ENCODE assay signal across 5 cellular contexts in the genomic region with DNA sequence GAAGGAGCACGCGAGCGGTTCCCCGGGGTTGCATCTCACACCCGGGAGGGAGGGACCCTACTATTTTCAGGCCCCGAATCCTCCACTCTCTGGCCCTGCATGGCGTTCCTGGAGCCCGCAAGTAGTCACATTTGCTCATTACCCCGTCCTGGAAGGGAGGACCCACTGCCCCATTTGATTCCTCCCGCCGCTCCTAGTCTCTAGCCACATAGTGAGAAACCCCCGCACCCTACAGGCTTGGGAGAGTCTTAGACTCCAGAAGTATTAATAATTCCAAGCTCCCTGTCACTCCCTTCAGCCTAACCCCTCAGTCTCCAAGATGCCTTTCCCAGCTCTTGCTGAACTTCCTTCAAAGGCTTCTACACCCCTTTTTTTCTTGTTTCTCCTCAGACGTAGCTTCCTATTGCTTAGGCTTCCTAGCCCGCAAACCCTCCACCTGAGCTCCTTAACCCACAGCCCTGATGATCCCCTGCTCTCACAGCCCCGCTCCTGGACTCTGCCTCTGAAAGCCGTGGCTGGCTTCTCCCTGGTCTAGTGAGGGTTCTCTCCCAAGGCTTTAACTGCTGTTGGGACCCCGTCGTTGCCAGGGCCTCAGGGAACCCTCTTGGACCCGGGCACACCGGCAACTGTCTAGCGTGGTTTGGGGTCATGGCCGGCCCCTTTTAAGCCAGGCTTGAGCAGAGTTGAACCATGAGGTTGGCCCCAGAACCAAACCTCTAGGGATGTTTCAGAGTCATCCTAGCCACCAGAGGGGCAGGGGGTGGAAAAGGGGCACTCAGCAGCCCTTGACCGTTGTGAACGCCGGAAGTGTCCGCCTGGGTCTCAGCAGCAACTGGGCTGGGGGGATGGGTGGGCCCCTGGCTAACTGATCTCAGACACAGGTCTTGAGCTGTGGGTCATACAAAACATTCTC. TPM values are rescaled to one million over a fixed set of nuclear protein-coding genes. Genes with fewer than 3 reads are reported as not detected.
A peak's percentile ranks its signal among the peaks of the same experiment; 100 is the strongest.
DNase-seq lines count a peak whose midpoint lies in the region; ATAC-seq, FAIRE-seq and TF ChIP-seq lines count a peak whose summit lies in the region.

No MANE protein-coding gene starts in this region.

- H3F3A ChIP-seq in GM23338 (replicated peaks; ENCODE audit: low read depth), result peaks cover 13% of the 10 kb centered on the region

- H3K27me3 ChIP-seq in GM23338 (ENCODE audit: insufficient read depth) (no peaks in the 10 kb centered on the region), HepG2 (ENCODE audit: control insufficient read depth in 1 of 2, insufficient read depth in 2 of 2, low read length in 2 of 2) (peaks cover 0 to 5% of the 10 kb centered on the region in 2 experiments; a peak in 1 of 5 replicates)

- ATAC-seq in GM23338, result no peak; the same call in 2 of the 3 replicates
- ATAC-seq in HepG2, result peak; percentile 9
- ATAC-seq in HG03139 (IDR thresholded peaks at IDR 0.05; ENCODE audit: unreplicated experiment), result no peak
- no peak for ATAC-seq in GM21786 (IDR thresholded peaks at IDR 0.05; ENCODE audit: unreplicated experiment)

- H3K9me3 ChIP-seq in HepG2 (ENCODE audit: low read length), result no peaks in the 10 kb centered on the region

- H3K9ac ChIP-seq in HepG2 (ENCODE audit: insufficient read depth, low read depth, low read length), result peak overlapping the region; percentile 80

- TF ChIP-seq CTCF in GM23338 (conservative IDR thresholded peaks at IDR 0.05; ENCODE audit: low read depth in 2 of 2) (no peak), HepG2 (CRISPR knock-in tag; IDR thresholded peaks at IDR 0.05) (0 out of 2 replicates have a peak, but pooled peaks have one; percentile 16)

- CTCF ChIA-PET in activated CD4-positive, alpha-beta memory T cell treated with anti-CD3 and anti-CD28 coated beads for 36 hours (lab: Charles Lee), result interaction anchor here (0.6 to 8.4 kb wide), 11 partner anchors 14 to 112 kb away, joined by 3 to 152 read pairs (median 7); a partner anchor contains a TSS
- CTCF ChIA-PET in HepG2 (lab: Yijun Ruan, JAX; ENCODE audit: low intra/inter-chr PET ratio, low total read pairs), result interaction anchor here (0.8 kb wide), 1 partner anchor 24 kb away, joined by 3 read pairs; no protein-coding TSS in a partner anchor

- H3K36me3 Mint-ChIP-seq in GM23338 (ENCODE audit: low read depth), result peaks cover 4% of the 10 kb centered on the region; the same call in 1 of the 3 replicates
- no peaks in the 10 kb centered on the region for H3K36me3 Mint-ChIP-seq in activated CD4-positive, alpha-beta memory T cell treated with anti-CD3 and anti-CD28 coated beads for 36 hours

- DNase-seq in GM23338 (ENCODE audit: low spot score), result no peak
- DNase-seq in activated CD4-positive, alpha-beta memory T cell treated with anti-CD3 and anti-CD28 coated beads for 36 hours, result peak; percentile 25
- DNase-seq in HepG2 (ENCODE audit: low spot score), result no peak

- 2% methylated on average over 9 of the region's 26 CpGs for WGBS in HepG2 (ENCODE audit: low lambda C conversion rate)

- H3K79me2 ChIP-seq in GM23338 (replicated peaks; ENCODE audit: insufficient read depth) (peaks cover 25% of the 10 kb centered on the region), HepG2 (ENCODE audit: insufficient read depth, low read length) (peaks cover 20% of the 10 kb centered on the region)

- H3K9me3 Mint-ChIP-seq in GM23338, result no peaks in the 10 kb centered on the region; the same call in 2 of the 3 replicates
- H3K9me3 Mint-ChIP-seq in activated CD4-positive, alpha-beta memory T cell treated with anti-CD3 and anti-CD28 coated beads for 36 hours, result no peaks in the 10 kb centered on the region

- peak overlapping the region; percentile 72 for H3K27ac ChIP-seq in GM23338 (ENCODE audit: low read depth)
- H3K27ac ChIP-seq in HepG2 (ENCODE audit: extremely low read length, insufficient read depth, low read length), result peak overlapping the region; percentile 97

- peak in 1 of 2 experiments; percentile 39; a peak in 1 of 4 replicates for TF ChIP-seq POLR2A in HepG2 (IDR thresholded peaks at IDR 0.05; ENCODE audit: insufficient read depth in 1 of 2, low read depth in 2 of 2, low read length in 2 of 2)

- H3K9me2 ChIP-seq in GM23338 (ENCODE audit: insufficient read depth), result no peaks in the 10 kb centered on the region

- H3K36me3 ChIP-seq in GM23338 (ENCODE audit: insufficient read depth) (no peaks in the 10 kb centered on the region), HepG2 (replicated peaks in 1 of 2; ENCODE audit: control insufficient read depth in 1 of 2, insufficient read depth in 2 of 2, low read length in 2 of 2) (peaks cover 2 to 8% of the 10 kb centered on the region in 2 experiments; a peak in 2 of 5 replicates)

- peak overlapping the region; percentile 86 for H3K4me3 Mint-ChIP-seq in GM23338
- H3K4me3 Mint-ChIP-seq in activated CD4-positive, alpha-beta memory T cell treated with anti-CD3 and anti-CD28 coated beads for 36 hours, result peak overlapping the region; percentile 87

- TF ChIP-seq RAD21 in HepG2 (CRISPR knock-in tag; IDR thresholded peaks at IDR 0.05), result no peak

- BruUV-seq in HepG2 (replicated peaks; lab: Mats Ljungman, UMichigan), result TSS peak; percentile 52

- H3K4me3 ChIP-seq in GM23338, result peak overlapping the region; percentile 94
- peak overlapping the region; percentile 78 to 92 (median 82) for H3K4me3 ChIP-seq in HepG2 (replicated peaks in 1 of 3; ENCODE audit: insufficient read depth in 1 of 3, low read depth in 2 of 3, low read length in 3 of 3)

- peaks cover 17% of the 10 kb centered on the region for H3K27me3 Mint-ChIP-seq in GM23338 (ENCODE audit: insufficient read depth, low read depth, poor library complexity)
- H3K27me3 Mint-ChIP-seq in activated CD4-positive, alpha-beta memory T cell treated with anti-CD3 and anti-CD28 coated beads for 36 hours, result no peaks in the 10 kb centered on the region

- intact Hi-C loops in activated CD4-positive, alpha-beta memory T cell treated with anti-CD3 and anti-CD28 coated beads for 36 hours (cut with micrococcal nuclease), result loop anchor here (2.0 to 5.0 kb wide), 3 partner anchors 137 to 233 kb away; a partner anchor contains a TSS
- intact Hi-C loops in HepG2 (cut with micrococcal nuclease; ENCODE audit: unreplicated experiment), result loop anchor here (2.0 kb wide), 1 partner anchor 29 kb away; a partner anchor contains a TSS

- peak overlapping the region; percentile 64 for H3K27ac Mint-ChIP-seq in GM23338
- peak overlapping the region; percentile 82 for H3K27ac Mint-ChIP-seq in activated CD4-positive, alpha-beta memory T cell treated with anti-CD3 and anti-CD28 coated beads for 36 hours

- H3K4me1 Mint-ChIP-seq in GM23338, result peaks cover 11% of the 10 kb centered on the region
- peaks cover 49% of the 10 kb centered on the region for H3K4me1 Mint-ChIP-seq in activated CD4-positive, alpha-beta memory T cell treated with anti-CD3 and anti-CD28 coated beads for 36 hours (ENCODE audit: low read depth)

- in situ Hi-C loops in HepG2 (cut with HindIII; ENCODE audit: extremely low pct_ligation_motif_present, low pct_unique_long_range_greater_than_20kb), result loop anchor here (10.0 kb wide), 1 partner anchor 65 kb away; no protein-coding TSS in a partner anchor

- TF ChIP-seq EP300 in HepG2 (IDR thresholded peaks at IDR 0.05; ENCODE audit: low read depth in 2 of 2, low read length in 2 of 2), result no peak
- no peak for TF ChIP-seq EP300 in HepG2 (CRISPR knock-in tag; IDR thresholded peaks at IDR 0.05; ENCODE audit: borderline replicate concordance)

- FAIRE-seq in HepG2 (lab: Jason Lieb, UNC), result peak; percentile 21

- H2AFZ ChIP-seq in GM23338 (peak overlapping the region; percentile 69; the same call in 1 of the 2 replicates), HepG2 (ENCODE audit: low read length) (no peak overlapping the region)

- no peaks in the 10 kb centered on the region; the same call in 1 of the 2 replicates for H4K20me1 ChIP-seq in GM23338 (replicated peaks; ENCODE audit: insufficient read depth)
- no peaks in the 10 kb centered on the region for H4K20me1 ChIP-seq in HepG2 (ENCODE audit: insufficient read depth, low read length)

- peaks cover 12% of the 10 kb centered on the region for H3K4me1 ChIP-seq in GM23338 (ENCODE audit: insufficient read depth)
- H3K4me1 ChIP-seq in HepG2 (ENCODE audit: insufficient read depth, low read length), result peaks cover 40% of the 10 kb centered on the region

- POLR2A ChIA-PET in activated CD4-positive, alpha-beta memory T cell treated with anti-CD3 and anti-CD28 coated beads for 36 hours (lab: Charles Lee), result interaction anchor here (1.1 to 2.9 kb wide), 8 partner anchors 18 to 367 kb away, joined by 3 to 27 read pairs (median 6); a partner anchor contains a TSS
- POLR2A ChIA-PET in HepG2 (lab: Yijun Ruan, JAX), result interaction anchor here (0.9 to 6.0 kb wide), 28 partner anchors 8 to 235 kb away, joined by 3 to 75 read pairs (median 8); a partner anchor contains a TSS

- H3K4me2 ChIP-seq in GM23338 (peak overlapping the region; percentile 83), HepG2 (ENCODE audit: low read depth, low read length) (peak overlapping the region; percentile 90)

RNA-seq across cellular contexts. Expression of a gene that starts 0.9 kb away (rescaled TPM):
- total RNA-seq in GM23338 (2014; rRNA removed; shearing (Covaris generic)), result 53.7 and 57.1 TPM in 2 replicates
- 33.1 and 36.9 TPM in 2 replicates for polyA plus RNA-seq in GM23338 (2016; fragmentation: Nextera tagmentation; extraction: Ambion mirVana)
- 10 to 100 TPM; 59.0 to 61.1 TPM for total RNA-seq in activated CD4-positive, alpha-beta memory T cell treated with anti-CD3 and anti-CD28 coated beads for 36 hours
- 16.0 and 29.1 TPM in 2 replicates for total RNA-seq in HepG2 (2016; rRNA removed; fragmentation: Illumina TruSeq; extraction: Trizol)
- total RNA-seq in HepG2 (2016; cell fraction: cytosol; rRNA removed; fragmentation: Illumina TruSeq; extraction: Trizol; ENCODE audit: low read depth), result 16.1 and 18.1 TPM in 2 replicates
- 13.7 and 32.9 TPM in 2 replicates for total RNA-seq in HepG2 (2016; cell fraction: insoluble cytoplasmic fraction; rRNA removed; fragmentation: Illumina TruSeq; extraction: Trizol)
- total RNA-seq in HepG2 (2016; cell fraction: membrane; rRNA removed; fragmentation: Illumina TruSeq; extraction: Trizol), result 22.2 and 24.3 TPM in 2 replicates
- total RNA-seq in HepG2 (2016; cell fraction: nucleus; rRNA removed; fragmentation: Illumina TruSeq; extraction: Trizol), result 34.3 and 44.4 TPM in 2 replicates
- 87.2 and 103 TPM in 2 replicates for polyA plus RNA-seq in HepG2 (2011; rRNA removed)
- polyA plus RNA-seq in HepG2 (2011; cell fraction: cytosol; rRNA removed), result 22.6 and 34.6 TPM in 2 replicates
- polyA plus RNA-seq in HepG2 (2011; cell fraction: nucleus; rRNA removed), result 436 and 489 TPM in 2 replicates
- polyA plus RNA-seq in HepG2 (2012), result 51.1 and 57.0 TPM in 2 replicates
- 4.7 and 5.0 TPM in 2 replicates for polyA plus RNA-seq in HepG2 (2016; cell fraction: cytosol; fragmentation: Illumina TruSeq; extraction: Trizol; ENCODE audit: low read depth)
- 13.0 and 17.9 TPM in 2 replicates for polyA plus RNA-seq in HepG2 (2016; cell fraction: insoluble cytoplasmic fraction; fragmentation: Illumina TruSeq; extraction: Trizol; ENCODE audit: low read depth)
- 11.4 and 12.2 TPM in 2 replicates for polyA plus RNA-seq in HepG2 (2016; cell fraction: membrane; fragmentation: Illumina TruSeq; extraction: Trizol; ENCODE audit: low read depth)
- 138 and 147 TPM in 2 replicates for polyA plus RNA-seq in HepG2 (2016; cell fraction: nucleus; fragmentation: Illumina TruSeq; extraction: Trizol; ENCODE audit: insufficient read depth, low read depth)
- 31.3 and 75.9 TPM in 2 replicates for polyA minus RNA-seq in HepG2 (2011; rRNA and poly(A)+ RNA removed; ENCODE audit: low replicate concordance)
- polyA minus RNA-seq in HepG2 (2011; cell fraction: cytosol; rRNA and poly(A)+ RNA removed), result 15.5 and 19.6 TPM in 2 replicates
- 83.2 and 84.5 TPM in 2 replicates for polyA minus RNA-seq in HepG2 (2011; cell fraction: nucleus; rRNA and poly(A)+ RNA removed)

RNA-seq across cellular contexts. Expression of a gene that starts 29.6 kb away (rescaled TPM):
- not detected in 2 replicates for total RNA-seq in GM23338 (2014; rRNA removed; shearing (Covaris generic))
- polyA plus RNA-seq in GM23338 (2016; fragmentation: Nextera tagmentation; extraction: Ambion mirVana) (not detected in 2 replicates), HepG2 (2011; rRNA removed) (32.5 and 56.1 TPM in 2 replicates)
- total RNA-seq in activated CD4-positive, alpha-beta memory T cell treated with anti-CD3 and anti-CD28 coated beads for 36 hours, result not detected
- total RNA-seq in HepG2 (2016; rRNA removed; fragmentation: Illumina TruSeq; extraction: Trizol), result 43.4 and 56.0 TPM in 2 replicates
- total RNA-seq in HepG2 (2016; cell fraction: cytosol; rRNA removed; fragmentation: Illumina TruSeq; extraction: Trizol; ENCODE audit: low read depth), result 30.8 and 33.0 TPM in 2 replicates
- total RNA-seq in HepG2 (2016; cell fraction: insoluble cytoplasmic fraction; rRNA removed; fragmentation: Illumina TruSeq; extraction: Trizol), result 39.7 and 64.4 TPM in 2 replicates
- total RNA-seq in HepG2 (2016; cell fraction: membrane; rRNA removed; fragmentation: Illumina TruSeq; extraction: Trizol), result 19.3 and 21.2 TPM in 2 replicates
- 9.7 and 10.9 TPM in 2 replicates for total RNA-seq in HepG2 (2016; cell fraction: nucleus; rRNA removed; fragmentation: Illumina TruSeq; extraction: Trizol)
- 32.1 and 47.7 TPM in 2 replicates for polyA plus RNA-seq in HepG2 (2011; cell fraction: cytosol; rRNA removed)
- 5.1 and 7.9 TPM in 2 replicates for polyA plus RNA-seq in HepG2 (2011; cell fraction: nucleus; rRNA removed)
- 54.6 and 60.7 TPM in 2 replicates for polyA plus RNA-seq in HepG2 (2012)
- 30.1 and 38.1 TPM in 2 replicates for polyA plus RNA-seq in HepG2 (2016; cell fraction: cytosol; fragmentation: Illumina TruSeq; extraction: Trizol; ENCODE audit: low read depth)
- polyA plus RNA-seq in HepG2 (2016; cell fraction: insoluble cytoplasmic fraction; fragmentation: Illumina TruSeq; extraction: Trizol; ENCODE audit: low read depth), result 59.5 and 62.8 TPM in 2 replicates
- 14.5 and 18.2 TPM in 2 replicates for polyA plus RNA-seq in HepG2 (2016; cell fraction: membrane; fragmentation: Illumina TruSeq; extraction: Trizol; ENCODE audit: low read depth)
- 20.3 and 23.8 TPM in 2 replicates for polyA plus RNA-seq in HepG2 (2016; cell fraction: nucleus; fragmentation: Illumina TruSeq; extraction: Trizol; ENCODE audit: insufficient read depth, low read depth)
- 3.2 TPM in 1 of 2 replicates, not detected in the other for polyA minus RNA-seq in HepG2 (2011; rRNA and poly(A)+ RNA removed; ENCODE audit: low replicate concordance)
- polyA minus RNA-seq in HepG2 (2011; cell fraction: cytosol; rRNA and poly(A)+ RNA removed), result 2.0 TPM in 2 replicates
- polyA minus RNA-seq in HepG2 (2011; cell fraction: nucleus; rRNA and poly(A)+ RNA removed), result 1.9 TPM in 1 of 2 replicates, not detected in the other

RNA-seq across cellular contexts. Expression of a gene that starts 30.0 kb away (rescaled TPM):
- 46.7 and 50.4 TPM in 2 replicates for total RNA-seq in GM23338 (2014; rRNA removed; shearing (Covaris generic))
- 9.5 and 10.9 TPM in 2 replicates for polyA plus RNA-seq in GM23338 (2016; fragmentation: Nextera tagmentation; extraction: Ambion mirVana)
- 100 to 1,000 TPM in 1 of 2 experiments, 10 to 100 TPM in 1; 97.6 to 102 TPM for total RNA-seq in activated CD4-positive, alpha-beta memory T cell treated with anti-CD3 and anti-CD28 coated beads for 36 hours
- 8.4 and 9.4 TPM in 2 replicates for total RNA-seq in HepG2 (2016; rRNA removed; fragmentation: Illumina TruSeq; extraction: Trizol)
- 5.6 and 6.0 TPM in 2 replicates for total RNA-seq in HepG2 (2016; cell fraction: cytosol; rRNA removed; fragmentation: Illumina TruSeq; extraction: Trizol; ENCODE audit: low read depth)
- total RNA-seq in HepG2 (2016; cell fraction: insoluble cytoplasmic fraction; rRNA removed; fragmentation: Illumina TruSeq; extraction: Trizol), result 6.3 and 8.5 TPM in 2 replicates
- 9.2 and 11.0 TPM in 2 replicates for total RNA-seq in HepG2 (2016; cell fraction: membrane; rRNA removed; fragmentation: Illumina TruSeq; extraction: Trizol)
- 6.6 and 9.5 TPM in 2 replicates for total RNA-seq in HepG2 (2016; cell fraction: nucleus; rRNA removed; fragmentation: Illumina TruSeq; extraction: Trizol)
- 15.7 and 18.5 TPM in 2 replicates for polyA plus RNA-seq in HepG2 (2011; rRNA removed)
- 7.3 and 12.2 TPM in 2 replicates for polyA plus RNA-seq in HepG2 (2011; cell fraction: cytosol; rRNA removed)
- polyA plus RNA-seq in HepG2 (2011; cell fraction: nucleus; rRNA removed), result 56.4 and 86.5 TPM in 2 replicates
- 23.6 and 27.1 TPM in 2 replicates for polyA plus RNA-seq in HepG2 (2012)
- polyA plus RNA-seq in HepG2 (2016; cell fraction: cytosol; fragmentation: Illumina TruSeq; extraction: Trizol; ENCODE audit: low read depth), result 7.5 and 7.7 TPM in 2 replicates
- polyA plus RNA-seq in HepG2 (2016; cell fraction: insoluble cytoplasmic fraction; fragmentation: Illumina TruSeq; extraction: Trizol; ENCODE audit: low read depth), result 11.5 and 13.3 TPM in 2 replicates
- polyA plus RNA-seq in HepG2 (2016; cell fraction: membrane; fragmentation: Illumina TruSeq; extraction: Trizol; ENCODE audit: low read depth), result 12.3 and 13.5 TPM in 2 replicates
- polyA plus RNA-seq in HepG2 (2016; cell fraction: nucleus; fragmentation: Illumina TruSeq; extraction: Trizol; ENCODE audit: insufficient read depth, low read depth), result 17.9 and 27.8 TPM in 2 replicates
- polyA minus RNA-seq in HepG2 (2011; rRNA and poly(A)+ RNA removed; ENCODE audit: low replicate concordance), result 1.6 and 9.8 TPM in 2 replicates
- polyA minus RNA-seq in HepG2 (2011; cell fraction: cytosol; rRNA and poly(A)+ RNA removed), result 6.4 and 9.8 TPM in 2 replicates
- polyA minus RNA-seq in HepG2 (2011; cell fraction: nucleus; rRNA and poly(A)+ RNA removed), result 7.9 and 15.4 TPM in 2 replicates

RNA-seq across cellular contexts. Expression of a gene that starts 49.0 kb away (rescaled TPM):
- total RNA-seq in GM23338 (2014; rRNA removed; shearing (Covaris generic)), result 44.2 and 55.6 TPM in 2 replicates
- polyA plus RNA-seq in GM23338 (2016; fragmentation: Nextera tagmentation; extraction: Ambion mirVana) (15.0 and 18.5 TPM in 2 replicates), HepG2 (2011; rRNA removed) (70.6 and 85.3 TPM in 2 replicates)
- total RNA-seq in activated CD4-positive, alpha-beta memory T cell treated with anti-CD3 and anti-CD28 coated beads for 36 hours, result 10 to 100 TPM; 21.9 to 22.9 TPM
- 46.1 and 58.2 TPM in 2 replicates for total RNA-seq in HepG2 (2016; rRNA removed; fragmentation: Illumina TruSeq; extraction: Trizol)
- 62.9 and 64.6 TPM in 2 replicates for total RNA-seq in HepG2 (2016; cell fraction: cytosol; rRNA removed; fragmentation: Illumina TruSeq; extraction: Trizol; ENCODE audit: low read depth)
- 45.3 and 56.4 TPM in 2 replicates for total RNA-seq in HepG2 (2016; cell fraction: insoluble cytoplasmic fraction; rRNA removed; fragmentation: Illumina TruSeq; extraction: Trizol)
- 118 and 121 TPM in 2 replicates for total RNA-seq in HepG2 (2016; cell fraction: membrane; rRNA removed; fragmentation: Illumina TruSeq; extraction: Trizol)
- total RNA-seq in HepG2 (2016; cell fraction: nucleus; rRNA removed; fragmentation: Illumina TruSeq; extraction: Trizol), result 25.4 and 29.3 TPM in 2 replicates
- 84.8 and 95.4 TPM in 2 replicates for polyA plus RNA-seq in HepG2 (2011; cell fraction: cytosol; rRNA removed)
- polyA plus RNA-seq in HepG2 (2011; cell fraction: nucleus; rRNA removed), result 35.1 and 40.0 TPM in 2 replicates
- polyA plus RNA-seq in HepG2 (2012), result 56.1 and 70.1 TPM in 2 replicates
- 91.9 and 92.3 TPM in 2 replicates for polyA plus RNA-seq in HepG2 (2016; cell fraction: cytosol; fragmentation: Illumina TruSeq; extraction: Trizol; ENCODE audit: low read depth)
- polyA plus RNA-seq in HepG2 (2016; cell fraction: insoluble cytoplasmic fraction; fragmentation: Illumina TruSeq; extraction: Trizol; ENCODE audit: low read depth), result 62.2 and 67.0 TPM in 2 replicates
- 136 and 141 TPM in 2 replicates for polyA plus RNA-seq in HepG2 (2016; cell fraction: membrane; fragmentation: Illumina TruSeq; extraction: Trizol; ENCODE audit: low read depth)
- 55.6 and 56.4 TPM in 2 replicates for polyA plus RNA-seq in HepG2 (2016; cell fraction: nucleus; fragmentation: Illumina TruSeq; extraction: Trizol; ENCODE audit: insufficient read depth, low read depth)
- 51.1 and 129 TPM in 2 replicates for polyA minus RNA-seq in HepG2 (2011; rRNA and poly(A)+ RNA removed; ENCODE audit: low replicate concordance)
- 45.3 and 51.1 TPM in 2 replicates for polyA minus RNA-seq in HepG2 (2011; cell fraction: cytosol; rRNA and poly(A)+ RNA removed)
- polyA minus RNA-seq in HepG2 (2011; cell fraction: nucleus; rRNA and poly(A)+ RNA removed), result 11.2 and 19.6 TPM in 2 replicates

RNA-seq across cellular contexts. Expression of a gene that starts 49.2 kb away (rescaled TPM):
- 8.5 and 10.2 TPM in 2 replicates for total RNA-seq in GM23338 (2014; rRNA removed; shearing (Covaris generic))
- polyA plus RNA-seq in GM23338 (2016; fragmentation: Nextera tagmentation; extraction: Ambion mirVana) (7.7 and 8.4 TPM in 2 replicates), HepG2 (2011; rRNA removed) (17.1 and 26.7 TPM in 2 replicates)
- 1 to 10 TPM; 1.4 to 1.9 TPM for total RNA-seq in activated CD4-positive, alpha-beta memory T cell treated with anti-CD3 and anti-CD28 coated beads for 36 hours
- total RNA-seq in HepG2 (2016; rRNA removed; fragmentation: Illumina TruSeq; extraction: Trizol), result 25.4 and 29.5 TPM in 2 replicates
- 19.5 and 29.1 TPM in 2 replicates for total RNA-seq in HepG2 (2016; cell fraction: cytosol; rRNA removed; fragmentation: Illumina TruSeq; extraction: Trizol; ENCODE audit: low read depth)
- 20.9 and 29.7 TPM in 2 replicates for total RNA-seq in HepG2 (2016; cell fraction: insoluble cytoplasmic fraction; rRNA removed; fragmentation: Illumina TruSeq; extraction: Trizol)
- 44.9 and 63.7 TPM in 2 replicates for total RNA-seq in HepG2 (2016; cell fraction: membrane; rRNA removed; fragmentation: Illumina TruSeq; extraction: Trizol)
- total RNA-seq in HepG2 (2016; cell fraction: nucleus; rRNA removed; fragmentation: Illumina TruSeq; extraction: Trizol), result 15.7 and 18.6 TPM in 2 replicates
- 13.8 and 17.6 TPM in 2 replicates for polyA plus RNA-seq in HepG2 (2011; cell fraction: cytosol; rRNA removed)
- 37.8 and 38.3 TPM in 2 replicates for polyA plus RNA-seq in HepG2 (2011; cell fraction: nucleus; rRNA removed)
- polyA plus RNA-seq in HepG2 (2012), result 45.1 and 72.3 TPM in 2 replicates
- 49.0 and 73.1 TPM in 2 replicates for polyA plus RNA-seq in HepG2 (2016; cell fraction: cytosol; fragmentation: Illumina TruSeq; extraction: Trizol; ENCODE audit: low read depth)
- polyA plus RNA-seq in HepG2 (2016; cell fraction: insoluble cytoplasmic fraction; fragmentation: Illumina TruSeq; extraction: Trizol; ENCODE audit: low read depth), result 53.9 and 76.0 TPM in 2 replicates
- 99.7 and 119 TPM in 2 replicates for polyA plus RNA-seq in HepG2 (2016; cell fraction: membrane; fragmentation: Illumina TruSeq; extraction: Trizol; ENCODE audit: low read depth)
- polyA plus RNA-seq in HepG2 (2016; cell fraction: nucleus; fragmentation: Illumina TruSeq; extraction: Trizol; ENCODE audit: insufficient read depth, low read depth), result 54.3 and 56.0 TPM in 2 replicates
- polyA minus RNA-seq in HepG2 (2011; rRNA and poly(A)+ RNA removed; ENCODE audit: low replicate concordance), result 12.0 and 24.2 TPM in 2 replicates
- polyA minus RNA-seq in HepG2 (2011; cell fraction: cytosol; rRNA and poly(A)+ RNA removed), result 20.7 and 21.6 TPM in 2 replicates
- 12.2 and 15.4 TPM in 2 replicates for polyA minus RNA-seq in HepG2 (2011; cell fraction: nucleus; rRNA and poly(A)+ RNA removed)

Comparison
In these comparisons a context has a peak if more than half of its experiments do, and no peak if none do; other contexts are left out.
1. RNA of a gene that starts 29.6 kb away (total RNA-seq): 9.7 to 64.4 TPM in HepG2; not detected in GM23338 and not detected in activated CD4-positive, alpha-beta memory T cell treated with anti-CD3 and anti-CD28 coated beads for 36 hours; every median in the first group is over 10 times any median in the second.